In the genomic region with DNA sequence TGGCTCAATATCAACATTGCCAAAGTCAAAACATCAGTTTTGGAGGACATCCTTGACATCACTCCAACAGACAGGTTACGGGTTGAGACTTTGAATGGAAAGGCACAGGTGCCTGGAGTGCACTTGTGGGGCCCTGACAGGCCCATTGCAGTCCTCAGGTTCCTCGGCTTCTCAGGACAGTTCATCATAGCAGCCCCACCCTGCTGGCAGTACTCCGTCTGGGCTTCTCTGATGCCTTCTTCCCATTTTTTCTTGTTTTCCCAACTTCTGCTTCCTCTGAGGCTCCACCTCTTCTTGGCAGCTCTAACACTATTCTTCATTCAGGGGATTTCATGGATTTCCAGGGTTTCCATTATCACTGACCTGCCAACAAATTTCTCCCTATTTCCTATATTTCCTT, we compare ENCODE assay signal across 15 cellular contexts.
"Had no signal": no experiment of that assay in that cellular context is flagged by ENCODE, and none has a peak within 500 bp of the region (broad histone marks: within the 10 kb centered on the region; RNA-seq: fewer than 3 reads in every experiment).

No MANE protein-coding gene starts in this region.

- H3K4me3 ChIP-seq: coronary artery, dorsolateral prefrontal cortex, gastrocnemius medialis, left lung, mucosa of descending colon, smooth muscle cell had no signal

- H3K27me3 Mint-ChIP-seq: naive thymus-derived CD8-positive, alpha-beta T cell had no signal

- H3K9me3 ChIP-seq: gastrocnemius medialis, left lung, mucosa of descending colon, neutrophil had no signal

- H3K27me3 ChIP-seq: dorsolateral prefrontal cortex, gastrocnemius medialis, left lung, neutrophil had no signal

- H3K9me3 Mint-ChIP-seq: naive thymus-derived CD8-positive, alpha-beta T cell had no signal

- H3K4me3 Mint-ChIP-seq: naive thymus-derived CD8-positive, alpha-beta T cell had no signal

- H3K36me3 ChIP-seq: gastrocnemius medialis, left lung, neutrophil had no signal

- DNase-seq: dorsolateral prefrontal cortex; effector CD8-positive, alpha-beta T cell; gastrocnemius medialis; left lung; mammary epithelial cell; mucosa of descending colon; naive thymus-derived CD8-positive, alpha-beta T cell; posterior cingulate gyrus; stimulated activated CD4-positive, alpha-beta T cell treated with anti-CD3 and anti-CD28 coated beads, Interleukin-2, amount 100 ng/mL, for 48 hours; stimulated activated naive CD4-positive, alpha-beta T cell treated with Interleukin-2 at 50 U/mL for 16 hours; trophoblast cell had no signal

- ATAC-seq: esophagus mucosa; gastrocnemius medialis; left lung; mucosa of descending colon; naive thymus-derived CD8-positive, alpha-beta T cell had no signal

- H3K27ac ChIP-seq: coronary artery, dorsolateral prefrontal cortex, gastrocnemius medialis, neutrophil had no signal
